In the genomic region with DNA sequence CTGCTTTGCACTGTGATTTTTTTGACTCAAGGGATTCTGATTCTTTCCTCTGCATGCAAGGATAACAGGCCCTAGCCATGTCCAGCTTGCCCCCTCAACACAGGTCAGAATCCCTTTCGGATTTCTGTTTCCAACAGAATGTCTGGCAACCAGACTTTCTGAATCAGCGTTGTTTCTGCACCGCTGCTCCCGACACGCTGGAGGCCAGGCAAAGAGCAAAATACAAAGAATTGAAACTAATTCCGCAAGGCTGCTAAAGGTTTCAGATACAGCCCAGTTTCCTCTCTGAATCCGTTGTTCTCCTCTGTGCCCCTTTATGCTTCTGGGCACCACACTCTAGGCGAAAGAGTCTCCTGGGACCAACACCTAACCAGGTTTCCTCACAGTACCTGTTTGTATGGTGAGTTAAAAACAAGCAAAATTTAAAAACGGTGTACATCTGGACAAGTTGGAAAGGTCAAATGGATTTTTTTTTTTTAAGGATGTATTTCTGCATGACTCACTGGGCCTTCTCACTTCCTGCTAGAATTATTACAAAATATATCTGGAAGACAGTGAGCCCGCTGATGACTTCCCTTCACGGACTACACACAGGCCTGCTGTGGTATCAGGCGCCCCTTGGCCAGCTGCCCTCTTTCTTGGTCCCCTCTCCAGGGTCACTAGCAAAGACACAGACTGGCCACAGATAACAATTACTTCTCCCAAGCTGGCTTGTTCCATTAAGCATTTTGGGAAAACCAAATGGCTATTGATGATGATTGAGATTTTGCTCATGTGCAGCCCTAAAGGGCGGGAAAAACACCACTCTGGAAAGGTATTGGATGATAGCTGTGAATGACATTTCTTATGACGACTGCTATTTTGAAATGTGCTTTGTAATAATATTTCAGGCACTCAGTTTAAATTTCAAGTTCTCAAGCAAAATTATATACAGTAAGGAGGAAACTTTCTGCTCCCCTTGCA, we compare ENCODE assay signal across 9 cellular contexts.
DNase-seq lines count a peak whose midpoint lies in the region; ATAC-seq, FAIRE-seq and TF ChIP-seq lines count a peak whose summit lies in the region.
"Had no signal": no experiment of that assay in that cellular context is flagged by ENCODE, and none has a peak within 500 bp of the region (broad histone marks: within the 10 kb centered on the region; RNA-seq: fewer than 3 reads in every experiment).

No MANE protein-coding gene starts in this region.

- in situ Hi-C loops in brain microvascular endothelial cell (cut with HindIII; ENCODE audit: low pct_ligation_motif_present, low sequenced_read_pairs) = no loop called here

- peak overlapping the region; percentile 93 for H3K27ac ChIP-seq in brain microvascular endothelial cell
- H3K27ac ChIP-seq in layer of hippocampus (ENCODE audit: low read depth, low read length) = peak overlapping the region; percentile 44
- peak overlapping the region; percentile 25 for H3K27ac ChIP-seq in thymus (ENCODE audit: low read depth)
- peak overlapping the region in 1 of 2 donors; percentile 50 for H3K27ac ChIP-seq in small intestine (ENCODE audit: low read depth in 1 of 2, low read length in 1 of 2)

- H3K36me3 ChIP-seq in MG63 (no peaks in the 10 kb centered on the region), brain microvascular endothelial cell (replicated peaks) (no peaks in the 10 kb centered on the region), thymus (ENCODE audit: control insufficient read depth, insufficient read depth) (no peaks in the 10 kb centered on the region), small intestine (ENCODE audit: control insufficient read depth in 2 of 2, insufficient read depth in 2 of 2, low read length in 2 of 2) (no peaks in the 10 kb centered on the region)

- WGBS in thymus = 93% methylated on average over 14 of the region's 14 CpGs
- 77 to 88% (median 83%) methylated on average over 14 of the region's 14 CpGs for WGBS in small intestine, 3 donors

- no peaks in the 10 kb centered on the region for H3K4me1 ChIP-seq in thymus (ENCODE audit: control insufficient read depth, insufficient read depth, low read length)
- no peaks in the 10 kb centered on the region for H3K4me1 ChIP-seq in small intestine (ENCODE audit: control insufficient read depth in 2 of 2, insufficient read depth in 1 of 2, low read depth in 1 of 2, low read length in 1 of 2)

- peaks cover 3% of the 10 kb centered on the region; the same call in 1 of the 2 replicates for H3K9me3 ChIP-seq in MG63
- no peaks in the 10 kb centered on the region for H3K9me3 ChIP-seq in thymus (ENCODE audit: control insufficient read depth)
- no peaks in the 10 kb centered on the region for H3K9me3 ChIP-seq in small intestine (ENCODE audit: control insufficient read depth, low read depth)

- no peak for FAIRE-seq in small intestine (lab: Jason Lieb, UNC)

- H3K27me3 ChIP-seq in MG63 = no peaks in the 10 kb centered on the region
- H3K27me3 ChIP-seq in brain microvascular endothelial cell (replicated peaks) = no peaks in the 10 kb centered on the region
- H3K27me3 ChIP-seq in layer of hippocampus (ENCODE audit: control insufficient read depth, insufficient read depth, low read length) = no peaks in the 10 kb centered on the region
- H3K27me3 ChIP-seq in thymus (ENCODE audit: control insufficient read depth, insufficient read depth) = no peaks in the 10 kb centered on the region
- no peaks in the 10 kb centered on the region for H3K27me3 ChIP-seq in small intestine (ENCODE audit: control insufficient read depth in 2 of 2, insufficient read depth in 2 of 2, low read length in 2 of 2)

- TF ChIP-seq CTCF in brain microvascular endothelial cell (IDR thresholded peaks at IDR 0.05; ENCODE audit: low read depth, low read length, missing control alignments) = peak; percentile 19

- DNase-seq in MG63 (peak; percentile 50), brain microvascular endothelial cell (peak; percentile 83), small intestine (no peak), GF-D8 (lab: John Stamatoyannopoulos, UW) (no peak), NCI-H82 treated with DMSO at 0.1 percent for 48 hours (lab: John Stamatoyannopoulos, UW; ENCODE audit: unreplicated experiment) (no peak)

- H3K4me3 ChIP-seq in MG63 = no peak overlapping the region
- H3K4me3 ChIP-seq in brain microvascular endothelial cell (ENCODE audit: low read depth, low read length) = peak overlapping the region; percentile 27
- no peak overlapping the region for H3K4me3 ChIP-seq in thymus (ENCODE audit: low read length)
- no peak overlapping the region for H3K4me3 ChIP-seq in small intestine (ENCODE audit: low read depth in 1 of 2, low read length in 2 of 2)

- ATAC-seq in GM21447 (IDR thresholded peaks at IDR 0.05; ENCODE audit: unreplicated experiment) = no peak
- ATAC-seq: natural killer cell treated with Interleukin-12 subunit alpha and Interleukin-12 subunit beta and Interleukin-15 and Interleukin-18, amount 100 ng/mL, for 72 hours had no signal

Comparison
In these comparisons a context has a peak if more than half of its experiments do, and no peak if none do; other contexts are left out.
1. DNase-seq: peak in MG63 (single experiment) and brain microvascular endothelial cell (single experiment); none in small intestine (single experiment), GF-D8 (single experiment) and NCI-H82 treated with DMSO at 0.1 percent for 48 hours (single experiment).